In genomic region chr4:3868841-3869572, GRCh38 we compare ENCODE assay signal across 19 cellular contexts.
A peak's percentile ranks its signal among the peaks of the same experiment; 100 is the strongest.
DNase-seq lines count a peak whose midpoint lies in the region; ATAC-seq and TF ChIP-seq lines count a peak whose summit lies in the region.
"Had no signal": no experiment of that assay in that cellular context is flagged by ENCODE, and none has a peak within 500 bp of the region (broad histone marks: within the 10 kb centered on the region; RNA-seq: fewer than 3 reads in every experiment).

No MANE protein-coding gene starts in this region.

- H3K36me3 Mint-ChIP-seq in CD14-positive monocyte, result no peaks in the 10 kb centered on the region

- peak; percentile 47 for DNase-seq in Right ventricle myocardium inferior (ENCODE audit: missing footprints)
- DNase-seq in right cardiac atrium, result no peak
- DNase-seq in ecto neural progenitor cell (ENCODE audit: low spot score), result peak; percentile 31
- DNase-seq in osteoblast (ENCODE audit: insufficient read length, low spot score, missing footprints), result peak; percentile 78
- DNase-seq in CD14-positive monocyte (ENCODE audit: low spot score), result no peak
- no peak for DNase-seq in T-helper 1 cell
- no peak for DNase-seq in NCI-H1105 (lab: John Stamatoyannopoulos, UW)
- DNase-seq: COR-L47, DMS79, NCI-H1417, NCI-H1694 treated with DMSO at 0.1 percent for 48 hours, NCI-H2081 treated with DMSO at 0.1 percent for 48 hours, NCI-H2171 treated with DMSO at 0.1 percent for 48 hours, NCI-H524 treated with DMSO at 0.1 percent for 48 hours had no signal

- H2AFZ ChIP-seq in osteoblast (ENCODE audit: low read length), result no peak overlapping the region

- H3K9me3 Mint-ChIP-seq in CD14-positive monocyte, result peaks cover 0 to 6% (median 2%) of the 10 kb centered on the region in 7 donors
- H3K9me3 Mint-ChIP-seq: CD4-positive, alpha-beta T cell had no signal

- H3K9me3 ChIP-seq in right cardiac atrium (ENCODE audit: control insufficient read depth, low read length), result no peaks in the 10 kb centered on the region
- no peaks in the 10 kb centered on the region for H3K9me3 ChIP-seq in osteoblast (ENCODE audit: low read depth, low read length)
- H3K9me3 ChIP-seq: A549, Peyer's patch, SJSA1 had no signal

- H3K27ac ChIP-seq in right cardiac atrium (ENCODE audit: low read length), result no peak overlapping the region
- H3K27ac ChIP-seq in osteoblast (ENCODE audit: low read depth, low read length), result no peak overlapping the region
- H3K27ac ChIP-seq: A549, Peyer's patch, SJSA1 had no signal

- no peak overlapping the region for H3K27ac Mint-ChIP-seq in CD14-positive monocyte
- H3K27ac Mint-ChIP-seq: B cell; CD4-positive, alpha-beta T cell had no signal

- H3K27me3 ChIP-seq in right cardiac atrium (ENCODE audit: control insufficient read depth, insufficient read depth) (no peaks in the 10 kb centered on the region), osteoblast (ENCODE audit: insufficient read depth, low read length) (peaks cover 31% of the 10 kb centered on the region)

- H3K4me1 ChIP-seq in right cardiac atrium (ENCODE audit: control insufficient read depth, insufficient read depth, low read length) (no peaks in the 10 kb centered on the region), osteoblast (ENCODE audit: insufficient read depth, low read length) (no peaks in the 10 kb centered on the region)
- H3K4me1 ChIP-seq: A549, SJSA1 had no signal

- no peak overlapping the region for H3K4me3 ChIP-seq in right cardiac atrium (ENCODE audit: low read length)
- no peak overlapping the region for H3K4me3 ChIP-seq in osteoblast (ENCODE audit: insufficient read depth, low read length)
- H3K4me3 ChIP-seq: A549, Peyer's patch, SJSA1 had no signal

- 80% methylated on average over 13 of the region's 13 CpGs for WGBS in right cardiac atrium

- no peak for ATAC-seq in Right ventricle myocardium inferior
- ATAC-seq in right cardiac atrium, result no peak
- ATAC-seq: A549 had no signal

- no peaks in the 10 kb centered on the region for H4K20me1 ChIP-seq in osteoblast (ENCODE audit: insufficient read depth, low read length)

- H3K79me2 ChIP-seq in osteoblast (ENCODE audit: insufficient read depth, low read length), result no peaks in the 10 kb centered on the region

- no peaks in the 10 kb centered on the region for H3K36me3 ChIP-seq in osteoblast (ENCODE audit: insufficient read depth, low read length)
- H3K36me3 ChIP-seq: Peyer's patch, SJSA1 had no signal

- peaks cover 1% of the 10 kb centered on the region for H3K4me1 Mint-ChIP-seq in CD14-positive monocyte

- no peak for TF ChIP-seq CTCF in osteoblast (IDR thresholded peaks at IDR 0.05; ENCODE audit: extremely low read depth, low read depth, low read length)
- no peak for TF ChIP-seq CTCF in CD14-positive monocyte (IDR thresholded peaks at IDR 0.05)

- intact Hi-C loops in Right ventricle myocardium inferior (cut with DNase I) (no loop called here), right cardiac atrium (cut with DNase I) (no loop called here), CD14-positive monocyte (cut with micrococcal nuclease) (no loop called here)

- no peak overlapping the region for H3K4me2 ChIP-seq in osteoblast (ENCODE audit: insufficient read depth, low read length)
- H3K4me2 ChIP-seq: A549 had no signal

- peaks cover 28 to 49% (median 40%) of the 10 kb centered on the region in 3 donors for H3K27me3 Mint-ChIP-seq in CD14-positive monocyte (ENCODE audit: low read depth in 3 of 3)

- peak overlapping the region in 1 of 2 donors; percentile 7 for H3K4me3 Mint-ChIP-seq in CD14-positive monocyte
- H3K4me3 Mint-ChIP-seq: B cell; CD4-positive, alpha-beta T cell had no signal

Comparison
In these comparisons a context has a peak if more than half of its experiments do, and no peak if none do; other contexts are left out.
1. DNase-seq: peak in Right ventricle myocardium inferior (single experiment), ecto neural progenitor cell (single experiment) and osteoblast (single experiment); none in right cardiac atrium (0 of 3), CD14-positive monocyte (single experiment), T-helper 1 cell (0 of 5) and NCI-H1105 (single experiment).